In genomic region chr4:159577241-159577640, GRCh38 we compare ENCODE assay signal across 25 cellular contexts.
"Had no signal": no experiment of that assay in that cellular context is flagged by ENCODE, and none has a peak within 500 bp of the region (broad histone marks: within the 10 kb centered on the region; RNA-seq: fewer than 3 reads in every experiment).

No MANE protein-coding gene starts in this region.

- H3K9me3 ChIP-seq: gastrocnemius medialis, prostate gland, right atrium auricular region, stomach, thyroid gland, vagina had no signal

- H3K9ac ChIP-seq: neural progenitor cell had no signal

- H3K4me2 ChIP-seq: neural progenitor cell, smooth muscle cell had no signal

- H3K36me3 ChIP-seq: gastrocnemius medialis, left lung, neural progenitor cell, prostate gland, right atrium auricular region, stomach, thyroid gland, vagina had no signal

- H3K4me1 ChIP-seq: gastrocnemius medialis, left lung, prostate gland, right atrium auricular region, stomach, thyroid gland, vagina had no signal

- H3K27ac ChIP-seq: epithelial cell of prostate, gastrocnemius medialis, left lung, neural progenitor cell, prostate gland, right atrium auricular region, stomach, thyroid gland, vagina had no signal

- H3K4me3 ChIP-seq: gastrocnemius medialis, left lung, neural progenitor cell, prostate gland, right atrium auricular region, smooth muscle cell, stomach, thyroid gland, vagina had no signal

- DNase-seq: effector CD8-positive, alpha-beta T cell; endodermal cell; foreskin fibroblast; gastrocnemius medialis; head of caudate nucleus; left cardiac atrium; left lung; mesenchymal stem cell; midbrain; naive thymus-derived CD4-positive, alpha-beta T cell; stimulated activated CD4-positive, alpha-beta T cell treated with anti-CD3 and anti-CD28 coated beads, Interleukin-2, amount 100 ng/mL, for 24 hours; stimulated activated CD4-positive, alpha-beta T cell treated with anti-CD3 and anti-CD28 coated beads, Interleukin-4, amount 100 ng/mL, for 24 hours; stimulated activated naive CD4-positive, alpha-beta T cell treated with Interleukin-2 at 50 U/mL for 16 hours; stomach; thyroid gland; trophoblast cell had no signal

- ATAC-seq: esophagus mucosa; gastrocnemius medialis; left cardiac atrium; left lung; naive thymus-derived CD4-positive, alpha-beta T cell; sciatic nerve; stimulated activated effector memory CD8-positive, alpha-beta T cell treated with anti-CD3 and anti-CD28 coated beads, Interleukin-12 subunit alpha, Interleukin-12 subunit beta, amount 100 ng/mL, for 72 hours had no signal

- H3K27me3 ChIP-seq: gastrocnemius medialis, left lung, neural progenitor cell, right atrium auricular region, stomach, thyroid gland, vagina had no signal
